In genomic region chr17:67435122-67435521, GRCh38 we compare ENCODE assay signal across 9 cellular contexts. TPM values are rescaled to one million over a fixed set of nuclear protein-coding genes. Genes with fewer than 3 reads are reported as not detected.
A peak's percentile ranks its signal among the peaks of the same experiment; 100 is the strongest.
DNase-seq lines count a peak whose midpoint lies in the region; ATAC-seq and TF ChIP-seq lines count a peak whose summit lies in the region.
"Had no signal": no experiment of that assay in that cellular context is flagged by ENCODE, and none has a peak within 500 bp of the region (broad histone marks: within the 10 kb centered on the region; RNA-seq: fewer than 3 reads in every experiment).

No MANE protein-coding gene starts in this region.

- peak overlapping the region; percentile 22 for H3K27ac Mint-ChIP-seq in dendritic cell treated with granulocyte-macrophage colony-stimulating factor and Interleukin-4, amounts not matched to agents 40 ng/mL and 50 ng/mL, for 4 days
- H3K27ac Mint-ChIP-seq: memory B cell had no signal

- H3K27ac ChIP-seq in IMR-90 (ENCODE audit: insufficient read depth, low read length) (no peak overlapping the region), gastrocnemius medialis (peak overlapping the region in 3 of 4 donors; percentile 50 to 67 (median 63))

- peaks cover 73% of the 10 kb centered on the region for H3K4me1 Mint-ChIP-seq in dendritic cell treated with granulocyte-macrophage colony-stimulating factor and Interleukin-4, amounts not matched to agents 40 ng/mL and 50 ng/mL, for 4 days (ENCODE audit: low read depth)

- H3K4me3 ChIP-seq in IMR-90 (ENCODE audit: insufficient read depth, low read depth, low read length), result no peak overlapping the region
- no peak overlapping the region for H3K4me3 ChIP-seq in gastrocnemius medialis

- TF ChIP-seq CTCF in IMR-90 (conservative IDR thresholded peaks at IDR 0.05; ENCODE audit: low read depth, low read length) (no peak), gastrocnemius medialis (IDR thresholded peaks at IDR 0.05 in 4 of 5, conservative IDR thresholded peaks at IDR 0.05 in 1 of 5) (no peak)

- H4K20me1 ChIP-seq in IMR-90 (ENCODE audit: insufficient read depth, low read length), result no peaks in the 10 kb centered on the region

- H2AK9ac ChIP-seq in IMR-90 (replicated peaks; ENCODE audit: low read depth, low read length, poor library complexity), result no peak overlapping the region

- no peak overlapping the region for H4K91ac ChIP-seq in IMR-90 (ENCODE audit: insufficient read depth, low read depth, low read length)

- H3K9me1 ChIP-seq in IMR-90 (ENCODE audit: insufficient read depth, low read length), result peaks cover 4% of the 10 kb centered on the region; the same call in 1 of the 2 replicates

- H4K5ac ChIP-seq in IMR-90 (ENCODE audit: low read depth, low read length), result no peak overlapping the region

- intact Hi-C loops in IMR-90 (cut with micrococcal nuclease) (no loop called here), gastrocnemius medialis (cut with DNase I; ENCODE audit: low total_unique reads) (no loop called here)
- intact Hi-C loops in dendritic cell treated with granulocyte-macrophage colony-stimulating factor and Interleukin-4, amounts not matched to agents 40 ng/mL and 50 ng/mL, for 4 days (cut with micrococcal nuclease), result no loop called here

- peaks cover 22 to 40% of the 10 kb centered on the region in 2 experiments for H3K79me1 ChIP-seq in IMR-90 (ENCODE audit: low read depth in 1 of 2, low read length in 2 of 2)

- DNase-seq in IMR-90, result no peak
- peak; percentile 49 for DNase-seq in activated CD4-positive, alpha-beta T cell treated with anti-CD3 and anti-CD28 coated beads for 4 hours
- no peak for DNase-seq in gastrocnemius medialis
- DNase-seq in NCI-H82 (lab: John Stamatoyannopoulos, UW), result no peak
- DNase-seq in mesenteric fat pad (ENCODE audit: low spot score), result no peak

- no peak overlapping the region for H3K23ac ChIP-seq in IMR-90 (ENCODE audit: low read depth, low read length)

- no peaks in the 10 kb centered on the region for H3K36me3 Mint-ChIP-seq in dendritic cell treated with granulocyte-macrophage colony-stimulating factor and Interleukin-4, amounts not matched to agents 40 ng/mL and 50 ng/mL, for 4 days (ENCODE audit: low read depth)
- H3K36me3 Mint-ChIP-seq: memory B cell had no signal

- BruUV-seq in IMR-90 (replicated peaks; lab: Mats Ljungman, UMichigan), result no TSS peak

- CTCF ChIA-PET in IMR-90 (lab: Yijun Ruan, JAX), result no interaction called here

- no peaks in the 10 kb centered on the region for H3K27me3 ChIP-seq in IMR-90 (ENCODE audit: control insufficient read depth, insufficient read depth, low read length)
- no peaks in the 10 kb centered on the region for H3K27me3 ChIP-seq in gastrocnemius medialis

- H3K27me3 Mint-ChIP-seq in dendritic cell treated with granulocyte-macrophage colony-stimulating factor and Interleukin-4, amounts not matched to agents 40 ng/mL and 50 ng/mL, for 4 days, result no peaks in the 10 kb centered on the region
- H3K27me3 Mint-ChIP-seq: memory B cell had no signal

- dilution Hi-C loops in IMR-90 (cut with HindIII; ENCODE audit: low sequenced_read_pairs, unreplicated experiment), result no loop called here

- no peak overlapping the region for H3K18ac ChIP-seq in IMR-90 (ENCODE audit: low read depth, low read length)

- H3K4me3 Mint-ChIP-seq in dendritic cell treated with granulocyte-macrophage colony-stimulating factor and Interleukin-4, amounts not matched to agents 40 ng/mL and 50 ng/mL, for 4 days, result no peak overlapping the region
- H3K4me3 Mint-ChIP-seq: memory B cell had no signal

- ATAC-seq in IMR-90 (ENCODE audit: low read depth) (no peak), gastrocnemius medialis (no peak), HG03175 (IDR thresholded peaks at IDR 0.05; ENCODE audit: unreplicated experiment) (no peak), HG03354 (IDR thresholded peaks at IDR 0.05; ENCODE audit: poor library complexity, severe bottlenecking, unreplicated experiment) (no peak)

- no peak overlapping the region for H3K9ac ChIP-seq in IMR-90 (ENCODE audit: low read depth, low read length)

- no peak overlapping the region for H3K56ac ChIP-seq in IMR-90 (ENCODE audit: extremely low read depth, insufficient read depth, low read length)

- H4K8ac ChIP-seq in IMR-90 (ENCODE audit: low read depth in 2 of 2, low read length in 2 of 2), result no peak overlapping the region

- H2AFZ ChIP-seq in IMR-90 (replicated peaks; ENCODE audit: low read length, poor library complexity), result no peak overlapping the region

- in situ Hi-C loops in IMR-90 (cut with MboI; ENCODE audit: low sequenced_read_pairs) (no loop called here), gastrocnemius medialis (cut with MboI; ENCODE audit: low sequenced_read_pairs in 4 of 4) (no loop called here)

- H2AK5ac ChIP-seq in IMR-90 (ENCODE audit: low read depth, low read length), result no peak overlapping the region

- no peak overlapping the region for H2BK20ac ChIP-seq in IMR-90 (ENCODE audit: low read depth, low read length)

- H3K9me3 ChIP-seq in IMR-90 (ENCODE audit: control insufficient read depth, insufficient read depth, low read length) (no peaks in the 10 kb centered on the region), gastrocnemius medialis (no peaks in the 10 kb centered on the region)

- TF ChIP-seq RAD21 in IMR-90 (IDR thresholded peaks at IDR 0.05; ENCODE audit: low read length), result no peak

- no peak overlapping the region for H3K14ac ChIP-seq in IMR-90 (replicated peaks; ENCODE audit: low read depth, low read length)

- no peaks in the 10 kb centered on the region for H3K36me3 ChIP-seq in IMR-90 (ENCODE audit: control insufficient read depth, insufficient read depth, low read length)
- no peaks in the 10 kb centered on the region for H3K36me3 ChIP-seq in gastrocnemius medialis

- H3K4me1 ChIP-seq in IMR-90 (ENCODE audit: control insufficient read depth, insufficient read depth, low read length) (0 out of 2 replicates have a peak, but pooled peaks cover 2% of the 10 kb centered on the region), gastrocnemius medialis (no peaks in the 10 kb centered on the region)

- no peak overlapping the region for H2BK5ac ChIP-seq in IMR-90 (ENCODE audit: low read depth, low read length, poor library complexity, severe bottlenecking)

- H3K9me3 Mint-ChIP-seq in dendritic cell treated with granulocyte-macrophage colony-stimulating factor and Interleukin-4, amounts not matched to agents 40 ng/mL and 50 ng/mL, for 4 days, result no peaks in the 10 kb centered on the region
- H3K9me3 Mint-ChIP-seq: memory B cell had no signal

- no peak overlapping the region for H3K4me2 ChIP-seq in IMR-90 (ENCODE audit: low read depth, low read length)

- H2BK120ac ChIP-seq in IMR-90 (ENCODE audit: low read depth, low read length), result no peak overlapping the region

- no peak overlapping the region for H3K4ac ChIP-seq in IMR-90 (ENCODE audit: low read depth, low read length)

- TF ChIP-seq POLR2A in IMR-90 (IDR thresholded peaks at IDR 0.05; ENCODE audit: low read depth, low read length) (no peak), gastrocnemius medialis (IDR thresholded peaks at IDR 0.05) (no peak)

- POLR2A ChIA-PET in IMR-90 (lab: Charles Lee; ENCODE audit: unreplicated experiment), result no interaction called here

- 100% methylated on average over 3 of the region's 5 CpGs; no CpG with 5 or more reads in 1 of the 2 experiments for WGBS in IMR-90 (ENCODE audit: extremely low coverage in 2 of 2, insufficient read length in 1 of 2), 2 experiments

- no peak overlapping the region for H2BK15ac ChIP-seq in IMR-90 (ENCODE audit: low read depth, low read length)

TF ChIP-seq in IMR-90, 13 proteins besides CTCF, POLR2A, EP300 and RAD21:
- no peak for TF ChIP-seq FOS (IDR thresholded peaks at IDR 0.05; ENCODE audit: low read depth, low read length)
- peak; percentile 74 for TF ChIP-seq CEBPB (IDR thresholded peaks at IDR 0.05; ENCODE audit: low read depth, low read length)

RNA-seq across cellular contexts. Expression of gene PITPNC1, which starts 58.0 kb away (rescaled TPM):
- total RNA-seq in IMR-90 (2012; rRNA removed) (4.1 and 5.0 TPM in 2 replicates), gastrocnemius medialis (1 to 10 TPM; 2.3 to 8.6 (median 4.3) TPM), mesenteric fat pad (47.1 TPM)
- 3.4 and 4.1 TPM in 2 replicates for polyA plus RNA-seq in IMR-90 (2012; rRNA removed)
- polyA plus RNA-seq in IMR-90 (2012; cell fraction: cytosol; rRNA removed), result 0.93 and 2.8 TPM in 2 replicates
- polyA plus RNA-seq in IMR-90 (2012; cell fraction: nucleus; rRNA removed; ENCODE audit: low replicate concordance), result 0.82 and 2.8 TPM in 2 replicates

Comparison
In these comparisons a context has a peak if more than half of its experiments do, and no peak if none do; other contexts are left out.
1. DNase-seq: peak in activated CD4-positive, alpha-beta T cell treated with anti-CD3 and anti-CD28 coated beads for 4 hours (2 of 2); none in IMR-90 (single experiment), gastrocnemius medialis (0 of 2), NCI-H82 (single experiment) and mesenteric fat pad (single experiment).